8 cellular contexts compared by ENCODE assay signal in genomic region chr11:65574963-65575567, GRCh38. TPM values are rescaled to one million over a fixed set of nuclear protein-coding genes. Genes with fewer than 3 reads are reported as not detected.
DNase-seq lines count a peak whose midpoint lies in the region; ATAC-seq and TF ChIP-seq lines count a peak whose summit lies in the region.

No MANE protein-coding gene starts in this region.

- peak overlapping the region; percentile 84 for H3K9ac ChIP-seq in SU-DHL-6 (ENCODE audit: low read length)
- no peak overlapping the region for H3K9ac ChIP-seq in fibroblast of lung (ENCODE audit: insufficient read depth, low read length)

- H3K27me3 Mint-ChIP-seq in activated CD4-positive, alpha-beta T cell treated with anti-CD3 and anti-CD28 coated beads for 36 hours = no peaks in the 10 kb centered on the region

- H3K79me2 ChIP-seq in SU-DHL-6 (ENCODE audit: insufficient read depth, low read length) (peaks cover 6% of the 10 kb centered on the region; the same call in 1 of the 2 replicates), fibroblast of lung (ENCODE audit: control insufficient read depth, insufficient read depth, low read length) (peaks cover 37% of the 10 kb centered on the region)

- H3K27ac Mint-ChIP-seq in activated CD4-positive, alpha-beta T cell treated with anti-CD3 and anti-CD28 coated beads for 36 hours = peak overlapping the region; percentile 95

- H3K4me1 ChIP-seq in fibroblast of lung (ENCODE audit: control insufficient read depth, extremely low read depth, insufficient read depth, low read length) = peaks cover 46% of the 10 kb centered on the region
- peaks cover 65% of the 10 kb centered on the region for H3K4me1 ChIP-seq in psoas muscle

- H3K36me3 ChIP-seq in SU-DHL-6 (ENCODE audit: low read length) = no peaks in the 10 kb centered on the region
- peaks cover 9% of the 10 kb centered on the region for H3K36me3 ChIP-seq in fibroblast of lung (ENCODE audit: control insufficient read depth, insufficient read depth, low read length)
- peaks cover 0 to 23% of the 10 kb centered on the region in 2 donors for H3K36me3 ChIP-seq in psoas muscle (ENCODE audit: insufficient read depth in 1 of 2, low read depth in 1 of 2)

- no peak for ATAC-seq in activated CD4-positive, alpha-beta T cell treated with anti-CD3 and anti-CD28 coated beads for 36 hours
- ATAC-seq in psoas muscle = no peak
- no peak for ATAC-seq in GM18502 (IDR thresholded peaks at IDR 0.05; ENCODE audit: poor library complexity, unreplicated experiment)
- ATAC-seq in GM21717 (IDR thresholded peaks at IDR 0.05; ENCODE audit: unreplicated experiment) = no peak
- no peak for ATAC-seq in omental fat pad (ENCODE audit: low FRiP score)

- H3K4me3 ChIP-seq in SU-DHL-6 (ENCODE audit: insufficient read depth, low read length, poor library complexity, severe bottlenecking) (peak overlapping the region; percentile 62), fibroblast of lung (replicated peaks in 1 of 4; ENCODE audit: control extremely low read depth in 1 of 4, insufficient read depth in 1 of 4, low read depth in 3 of 4, low read length in 4 of 4) (peak overlapping the region; percentile 33 to 61 (median 44)), psoas muscle (peak overlapping the region; percentile 99)

- H3K9me3 Mint-ChIP-seq in activated CD4-positive, alpha-beta T cell treated with anti-CD3 and anti-CD28 coated beads for 36 hours (ENCODE audit: low read depth) = no peaks in the 10 kb centered on the region

- no peaks in the 10 kb centered on the region for H3K27me3 ChIP-seq in SU-DHL-6 (ENCODE audit: low read length)
- no peaks in the 10 kb centered on the region for H3K27me3 ChIP-seq in fibroblast of lung (ENCODE audit: control insufficient read depth, insufficient read depth, low read length)
- no peaks in the 10 kb centered on the region for H3K27me3 ChIP-seq in psoas muscle (ENCODE audit: insufficient read depth in 3 of 3, low read length in 2 of 3)

- TF ChIP-seq CTCF in SU-DHL-6 (IDR thresholded peaks at IDR 0.05; ENCODE audit: insufficient read depth, low read length, poor library complexity, severe bottlenecking) = no peak
- TF ChIP-seq CTCF in fibroblast of lung (conservative IDR thresholded peaks at IDR 0.05 in 1 of 2, IDR thresholded peaks at IDR 0.05 in 1 of 2; ENCODE audit: low read depth in 1 of 2, low read length in 2 of 2) = no peak
- TF ChIP-seq CTCF in psoas muscle (IDR thresholded peaks at IDR 0.05) = no peak
- no peak for TF ChIP-seq CTCF in omental fat pad (IDR thresholded peaks at IDR 0.05)

- peaks cover 49% of the 10 kb centered on the region for H3K4me1 Mint-ChIP-seq in activated CD4-positive, alpha-beta T cell treated with anti-CD3 and anti-CD28 coated beads for 36 hours

- H4K20me1 ChIP-seq in SU-DHL-6 (ENCODE audit: low read depth, low read length) (no peaks in the 10 kb centered on the region), fibroblast of lung (ENCODE audit: control insufficient read depth, extremely low read depth, insufficient read depth, low read length) (no peaks in the 10 kb centered on the region)

- H3K9me3 ChIP-seq in SU-DHL-6 (ENCODE audit: insufficient read depth, low read length) = no peaks in the 10 kb centered on the region
- H3K9me3 ChIP-seq in fibroblast of lung (ENCODE audit: control insufficient read depth, insufficient read depth, low read depth, low read length) = no peaks in the 10 kb centered on the region
- H3K9me3 ChIP-seq in psoas muscle = no peaks in the 10 kb centered on the region

- H3K36me3 Mint-ChIP-seq in activated CD4-positive, alpha-beta T cell treated with anti-CD3 and anti-CD28 coated beads for 36 hours (ENCODE audit: low read depth) = peaks cover 43% of the 10 kb centered on the region

- 37 to 43% (median 38%) methylated on average over 19 of the region's 19 CpGs for WGBS in psoas muscle, 3 donors

- no peaks in the 10 kb centered on the region for H3K9me2 ChIP-seq in SU-DHL-6 (replicated peaks; ENCODE audit: insufficient read depth, low read length)

- DNase-seq in activated CD4-positive, alpha-beta T cell treated with anti-CD3 and anti-CD28 coated beads for 36 hours = no peak
- DNase-seq in activated CD4-positive, alpha-beta T cell treated with anti-CD3 and anti-CD28 coated beads, Interleukin-2, amount 50 U/mL, for 1 hour = no peak
- DNase-seq in fibroblast of lung (ENCODE audit: low read depth in 2 of 2) (peak in 1 of 2 donors; percentile 24), psoas muscle (no peak), omental fat pad (ENCODE audit: low spot score) (no peak)

- intact Hi-C loops in activated CD4-positive, alpha-beta T cell treated with anti-CD3 and anti-CD28 coated beads for 36 hours (cut with DNase I, micrococcal nuclease) = loop anchor here (1.0 to 5.0 kb wide), 28 partner anchors 13 to 798 kb away; partner anchors contain the start of genes ATG2A (in 1 of the 2), BANF1 (in 1 of the 2), C11orf68 (in 1 of the 2) and CCDC85B (in 1 of the 2)
- intact Hi-C loops in psoas muscle (cut with DNase I) = loop anchor here (2.0 to 5.0 kb wide), 3 partner anchors 18 to 37 kb away; partner anchors contain the start of gene MAP3K11 (in 1 of the 2)

- CTCF ChIA-PET in activated CD4-positive, alpha-beta T cell treated with anti-CD3 and anti-CD28 coated beads for 36 hours (lab: Charles Lee) = interaction anchor here (1.0 to 3.6 kb wide), 8 partner anchors 9 to 314 kb away, joined by 3 to 56 read pairs (median 4); partner anchors contain the start of gene FIBP

- peak overlapping the region; percentile 74 for H3K27ac ChIP-seq in SU-DHL-6 (ENCODE audit: low read depth, low read length)
- peak overlapping the region; percentile 59 for H3K27ac ChIP-seq in fibroblast of lung (ENCODE audit: insufficient read depth, low read length)
- H3K27ac ChIP-seq in psoas muscle = peak overlapping the region; percentile 98

- POLR2A ChIA-PET in activated CD4-positive, alpha-beta T cell treated with anti-CD3 and anti-CD28 coated beads for 36 hours (lab: Charles Lee) = interaction anchor here (1.0 to 1.5 kb wide), 4 partner anchors 40 to 153 kb away, joined by 3 to 7 read pairs (median 5); partner anchors contain the start of genes MALAT1, NEAT1 and PCNX3

- peak overlapping the region; percentile 90 for H3K4me3 Mint-ChIP-seq in activated CD4-positive, alpha-beta T cell treated with anti-CD3 and anti-CD28 coated beads for 36 hours

- peak overlapping the region; percentile 31 for H2AFZ ChIP-seq in SU-DHL-6 (ENCODE audit: low read depth, low read length, severe bottlenecking)
- H2AFZ ChIP-seq in fibroblast of lung (ENCODE audit: low read length) = no peak overlapping the region

- H3K4me2 ChIP-seq in SU-DHL-6 (ENCODE audit: low read depth, low read length, poor library complexity, severe bottlenecking) (peak overlapping the region; percentile 73), fibroblast of lung (ENCODE audit: extremely low read depth, insufficient read depth, low read length) (peak overlapping the region; percentile 79)

- peaks cover 11% of the 10 kb centered on the region for H3F3A ChIP-seq in SU-DHL-6 (ENCODE audit: insufficient read depth)

RNA-seq across cellular contexts. Expression of gene EHBP1L1, which starts 0.8 kb away (rescaled TPM):
- 10 to 100 TPM; 88.3 to 98.8 TPM for total RNA-seq in activated CD4-positive, alpha-beta T cell treated with anti-CD3 and anti-CD28 coated beads for 36 hours
- total RNA-seq in fibroblast of lung (46.5 and 53.5 TPM in 2 replicates), psoas muscle (100 to 1,000 TPM; 208 to 345 (median 282) TPM), omental fat pad (100 to 1,000 TPM in 1 of 4 donors, 10 to 100 TPM in 3; 21.2 to 125 (median 65.6) TPM)
- polyA plus RNA-seq in fibroblast of lung (12.4 and 12.8 TPM in 2 replicates), psoas muscle (100 to 1,000 TPM; 114 to 177 (median 170) TPM)
- 33.0 and 39.0 TPM in 2 replicates for polyA plus RNA-seq in fibroblast of lung (2012)
- 23.5 and 35.6 TPM in 2 replicates for polyA minus RNA-seq in fibroblast of lung (ENCODE audit: low replicate concordance)

RNA-seq across cellular contexts. Expression of gene FAM89B, which starts 2.7 kb away (rescaled TPM):
- total RNA-seq in activated CD4-positive, alpha-beta T cell treated with anti-CD3 and anti-CD28 coated beads for 36 hours = 10 to 100 TPM; 12.8 to 22.7 TPM
- total RNA-seq in fibroblast of lung (17.5 and 23.4 TPM in 2 replicates), psoas muscle (100 to 1,000 TPM in 1 of 4 donors, 10 to 100 TPM in 3; 59.0 to 110 (median 66.9) TPM), omental fat pad (10 to 100 TPM; 29.1 to 37.4 (median 33.1) TPM)
- polyA plus RNA-seq in fibroblast of lung (18.2 and 18.3 TPM in 2 replicates), psoas muscle (100 to 1,000 TPM in 1 of 3 donors, 10 to 100 TPM in 2; 66.9 to 112 (median 67.4) TPM)
- 30.6 and 41.2 TPM in 2 replicates for polyA plus RNA-seq in fibroblast of lung (2012)
- 43.9 and 64.2 TPM in 2 replicates for polyA minus RNA-seq in fibroblast of lung (ENCODE audit: low replicate concordance)

RNA-seq across cellular contexts. Expression of gene ZNRD2, which starts 4.8 kb away (rescaled TPM):
- 10 to 100 TPM; 50.7 to 56.4 TPM for total RNA-seq in activated CD4-positive, alpha-beta T cell treated with anti-CD3 and anti-CD28 coated beads for 36 hours
- 25.8 and 30.8 TPM in 2 replicates for total RNA-seq in fibroblast of lung
- polyA plus RNA-seq in fibroblast of lung = 20.8 and 32.0 TPM in 2 replicates
- 57.6 and 89.2 TPM in 2 replicates for polyA plus RNA-seq in fibroblast of lung (2012)
- polyA minus RNA-seq in fibroblast of lung (ENCODE audit: low replicate concordance) = 12.7 and 15.2 TPM in 2 replicates
- total RNA-seq in psoas muscle = 10 to 100 TPM; 31.6 to 43.5 (median 38.0) TPM
- 100 to 1,000 TPM in 1 of 3 donors, 10 to 100 TPM in 2; 58.8 to 118 (median 94.2) TPM for polyA plus RNA-seq in psoas muscle
- 10 to 100 TPM; 41.1 to 56.1 (median 50.1) TPM for total RNA-seq in omental fat pad

RNA-seq across cellular contexts. Expression of gene LTBP3, which starts 16.9 kb away (rescaled TPM):
- 10 to 100 TPM; 57.8 to 72.7 TPM for total RNA-seq in activated CD4-positive, alpha-beta T cell treated with anti-CD3 and anti-CD28 coated beads for 36 hours
- total RNA-seq in fibroblast of lung (37.3 and 39.0 TPM in 2 replicates), psoas muscle (10 to 100 TPM; 27.9 to 82.3 (median 51.4) TPM), omental fat pad (10 to 100 TPM; 67.3 to 84.8 (median 76.5) TPM)
- polyA plus RNA-seq in fibroblast of lung (40.4 and 47.2 TPM in 2 replicates), psoas muscle (10 to 100 TPM; 12.7 to 19.2 (median 17.2) TPM)
- 65.8 and 68.7 TPM in 2 replicates for polyA plus RNA-seq in fibroblast of lung (2012)
- 54.6 and 262 TPM in 2 replicates for polyA minus RNA-seq in fibroblast of lung (ENCODE audit: low replicate concordance)

RNA-seq across cellular contexts. Expression of gene KCNK7, which starts 20.5 kb away (rescaled TPM):
- under 1 TPM; 0.27 to 0.37 TPM for total RNA-seq in activated CD4-positive, alpha-beta T cell treated with anti-CD3 and anti-CD28 coated beads for 36 hours
- total RNA-seq in fibroblast of lung (under 0.01 TPM in 1 of 2 replicates, not detected in the other), psoas muscle (under 1 TPM in 3 of 4 donors, not detected in 1; 0.19 to 0.56 (median 0.27) TPM), omental fat pad (1 to 10 TPM in 3 of 4 donors, not detected in 1; 1.1 to 1.7 (median 1.5) TPM)
- polyA plus RNA-seq in fibroblast of lung (not detected in 2 replicates), psoas muscle (1 to 10 TPM in 1 of 3 donors, under 1 TPM in 2; 0.22 to 1.4 (median 0.99) TPM)
- polyA plus RNA-seq in fibroblast of lung (2012) = 0.10 TPM in 1 of 2 replicates, not detected in the other
- not detected in 2 replicates for polyA minus RNA-seq in fibroblast of lung (ENCODE audit: low replicate concordance)

Comparison
In these comparisons a context has a peak if more than half of its experiments do, and no peak if none do; other contexts are left out.
1. H3K4me3 ChIP-seq: peak in every context shown above with its lines; median percentile 99 in psoas muscle; 62 in SU-DHL-6; 44 in fibroblast of lung.